In genomic region chr7:157509226-157509625, GRCh38 we compare ENCODE assay signal across 31 cellular contexts.
"Had no signal": no experiment of that assay in that cellular context is flagged by ENCODE, and none has a peak within 500 bp of the region (broad histone marks: within the 10 kb centered on the region; RNA-seq: fewer than 3 reads in every experiment).

No MANE protein-coding gene starts in this region.

- H3K27me3 ChIP-seq: adrenal gland, ascending aorta, body of pancreas, cardiac muscle cell had no signal

- H3K4me3 ChIP-seq: adrenal gland, ascending aorta, body of pancreas, breast epithelium, cardiac muscle cell had no signal

- ATAC-seq: activated naive CD4-positive, alpha-beta T cell treated with anti-CD3 and anti-CD28 coated beads, Interleukin-2, amount 50 U/mL, for 72 hours; activated naive CD8-positive, alpha-beta T cell treated with anti-CD3 and anti-CD28 coated beads, Interleukin-2, amount 50 U/mL, for 24 hours; activated T-cell treated with anti-CD3 and anti-CD28 coated beads, Interleukin-2, amount 50 U/mL, for 4 hours; activated T-cell treated with anti-CD3 and anti-CD28 coated beads, Interleukin-2, amount 50 U/mL, for 72 hours; activated T-helper 17 cell treated with anti-CD3 and anti-CD28 coated beads, Interleukin-2, amount 50 U/mL, for 72 hours; body of pancreas had no signal

- DNase-seq: activated effector memory CD4-positive, alpha-beta T cell treated with Interleukin-2 at 50 U/mL for 16 hours; activated gamma-delta T cell; activated gamma-delta T cell treated with Interleukin-2 at 50 U/mL for 16 hours; activated naive CD4-positive, alpha-beta T cell; activated naive CD4-positive, alpha-beta T cell treated with anti-CD3 and anti-CD28 coated beads for 36 hours; activated naive CD4-positive, alpha-beta T cell treated with anti-CD3 and anti-CD28 coated beads, Interleukin-2, amount 10 ng/mL, durations not matched to agents 7 days and 5 days; activated naive CD4-positive, alpha-beta T cell treated with anti-CD3 and anti-CD28 coated beads, Interleukin-2, amount 50 U/mL, for 16 hours; activated naive CD4-positive, alpha-beta T cell treated with Interleukin-2 at 50 U/mL for 16 hours; activated naive CD8-positive, alpha-beta T cell treated with anti-CD3 and anti-CD28 coated beads for 36 hours; activated naive CD8-positive, alpha-beta T cell treated with anti-CD3 and anti-CD28 coated beads, Interleukin-2, amount 10 ng/mL, durations not matched to agents 7 days and 5 days; activated naive CD8-positive, alpha-beta T cell treated with anti-CD3 and anti-CD28 coated beads, Interleukin-2, amount 50 U/mL, for 24 hours; activated T-cell treated with anti-CD3 and anti-CD28 coated beads, Interleukin-2, amount 50 U/mL, for 1 hour; activated T-cell treated with anti-CD3 and anti-CD28 coated beads, Interleukin-2, amount 50 U/mL, for 24 hours; activated T-cell treated with anti-CD3 and anti-CD28 coated beads, Interleukin-2, amount 50 U/mL, for 4 hours; activated T-cell treated with anti-CD3 and anti-CD28 coated beads, Interleukin-2, amount 50 U/mL, for 72 hours; adrenal gland; amniotic stem cell; amygdala; anterior cingulate cortex; body of pancreas; brain microvascular endothelial cell; caudate nucleus; central memory CD4-positive, alpha-beta T cell; cerebellar nuclear complex had no signal

- H3K9me3 ChIP-seq: adrenal gland, ascending aorta, body of pancreas had no signal

- H3K36me3 ChIP-seq: adrenal gland, ascending aorta, brain microvascular endothelial cell, breast epithelium, cardiac muscle cell had no signal

- H3K27ac ChIP-seq: adrenal gland, ascending aorta, body of pancreas, brain microvascular endothelial cell, breast epithelium, cardiac muscle cell had no signal

- H3K4me1 ChIP-seq: adrenal gland, ascending aorta, body of pancreas, breast epithelium had no signal

- FAIRE-seq: astrocyte, bronchial epithelial cell had no signal
